ENCODE assay signal across 20 cellular contexts in genomic region chr7:31327071-31327470, GRCh38. TPM values are rescaled to one million over a fixed set of nuclear protein-coding genes. Genes with fewer than 3 reads are reported as not detected.
DNase-seq lines count a peak whose midpoint lies in the region; ATAC-seq, FAIRE-seq and TF ChIP-seq lines count a peak whose summit lies in the region.
"Had no signal": no experiment of that assay in that cellular context is flagged by ENCODE, and none has a peak within 500 bp of the region (broad histone marks: within the 10 kb centered on the region; RNA-seq: fewer than 3 reads in every experiment).

No MANE protein-coding gene starts in this region.

- no peak overlapping the region for H3K4me2 ChIP-seq in keratinocyte (ENCODE audit: control insufficient read depth, extremely low read depth, insufficient read depth, low read depth, low read length)

- no peaks in the 10 kb centered on the region for H3K27me3 ChIP-seq in HUES48 (ENCODE audit: control insufficient read depth, insufficient read depth, low read length)
- H3K27me3 ChIP-seq in keratinocyte (ENCODE audit: control insufficient read depth, extremely low read depth, insufficient read depth, low read length), result no peaks in the 10 kb centered on the region
- H3K27me3 ChIP-seq: colonic mucosa had no signal

- H3K4me1 ChIP-seq in HUES48 (ENCODE audit: control insufficient read depth, insufficient read depth, low read length) (peaks cover 3% of the 10 kb centered on the region; the same call in 1 of the 2 replicates), keratinocyte (ENCODE audit: control insufficient read depth, extremely low read depth, insufficient read depth, low read length) (no peaks in the 10 kb centered on the region)
- H3K4me1 ChIP-seq: colonic mucosa had no signal

- H4K20me1 ChIP-seq in keratinocyte (ENCODE audit: control insufficient read depth, extremely low read depth, insufficient read depth, low read length), result no peaks in the 10 kb centered on the region

- DNase-seq in Caki2 (ENCODE audit: low read depth) (peak; percentile 59), astrocyte of the cerebellum (ENCODE audit: low read depth) (peak; percentile 1), keratinocyte (ENCODE audit: low read depth, low spot score) (peak; percentile 9), DMS153 (lab: John Stamatoyannopoulos, UW) (no peak), putamen (ENCODE audit: low spot score) (no peak)
- DNase-seq: activated CD8-positive, alpha-beta memory T cell treated with anti-CD3 and anti-CD28 coated beads, Interleukin-2, amount 10 ng/mL, durations not matched to agents 7 days and 5 days; amygdala; CD8-positive, alpha-beta memory T cell; colonic mucosa; kidney; MV-4-11; NCI-H82; RPMI8226; substantia nigra; T-helper 1 cell had no signal

- ATAC-seq in GM21528 (IDR thresholded peaks at IDR 0.05; ENCODE audit: low FRiP score, unreplicated experiment) (no peak), GM19324 (IDR thresholded peaks at IDR 0.05; ENCODE audit: low FRiP score, unreplicated experiment) (no peak)
- ATAC-seq: activated CD8-positive, alpha-beta memory T cell treated with anti-CD3 and anti-CD28 coated beads, Interleukin-2, amount 10 ng/mL, durations not matched to agents 7 days and 5 days; HCT116 had no signal

- no peaks in the 10 kb centered on the region for H3K9me1 ChIP-seq in keratinocyte (ENCODE audit: control insufficient read depth, extremely low read depth, insufficient read depth, low read length)

- peak; percentile 74 for FAIRE-seq in keratinocyte (lab: Jason Lieb, UNC)
- FAIRE-seq: kidney had no signal

- H3K36me3 ChIP-seq in HUES48 (ENCODE audit: control insufficient read depth, insufficient read depth, low read length) (no peaks in the 10 kb centered on the region), keratinocyte (ENCODE audit: control insufficient read depth in 2 of 2, extremely low read depth in 1 of 2, insufficient read depth in 2 of 2, low read length in 2 of 2) (no peaks in the 10 kb centered on the region)
- H3K36me3 ChIP-seq: colonic mucosa had no signal

- in situ Hi-C loops in Caki2 (cut with HindIII; ENCODE audit: low pct_unique_long_range_greater_than_20kb, low sequenced_read_pairs), result no loop called here
- in situ Hi-C loops in astrocyte of the cerebellum (cut with HindIII; ENCODE audit: low sequenced_read_pairs), result no loop called here

- H3K9ac ChIP-seq in HUES48 (ENCODE audit: low read depth, low read length) (no peak overlapping the region), keratinocyte (ENCODE audit: control insufficient read depth, extremely low read depth, insufficient read depth, low read length) (no peak overlapping the region)

- H3K79me2 ChIP-seq in keratinocyte (ENCODE audit: control insufficient read depth, insufficient read depth, low read length), result no peaks in the 10 kb centered on the region

- H3K27ac ChIP-seq in HUES48 (ENCODE audit: low read depth, low read length) (peak overlapping the region; percentile 45), keratinocyte (ENCODE audit: control insufficient read depth, insufficient read depth, low read length) (no peak overlapping the region)
- H3K27ac ChIP-seq: colonic mucosa had no signal

- TF ChIP-seq CTCF in astrocyte of the cerebellum (IDR thresholded peaks at IDR 0.05; ENCODE audit: low read depth, low read length, missing control alignments) (no peak), keratinocyte (optimal IDR thresholded peaks at IDR 0.05 in 1 of 3, IDR thresholded peaks at IDR 0.05 in 1 of 3, conservative IDR thresholded peaks at IDR 0.05 in 1 of 3; ENCODE audit: extremely low read depth in 1 of 3, insufficient read depth in 2 of 3, low read length in 3 of 3) (no peak)

- H3K9me3 ChIP-seq in HUES48 (ENCODE audit: control insufficient read depth, insufficient read depth, low read length), result no peaks in the 10 kb centered on the region
- H3K9me3 ChIP-seq in keratinocyte (ENCODE audit: control insufficient read depth, low read depth, low read length), result no peaks in the 10 kb centered on the region
- H3K9me3 ChIP-seq: colonic mucosa had no signal

- H2AFZ ChIP-seq in keratinocyte (ENCODE audit: control insufficient read depth, low read length), result no peak overlapping the region

- dilution Hi-C loops in keratinocyte (cut with MboI; ENCODE audit: extremely low pct_ligation_motif_present, low sequenced_read_pairs), result no loop called here

- H3K4me3 ChIP-seq in HUES48 (ENCODE audit: low read depth, low read length) (no peak overlapping the region), astrocyte of the cerebellum (ENCODE audit: low read depth, low read length) (no peak overlapping the region), keratinocyte (ENCODE audit: control insufficient read depth in 2 of 3, extremely low read depth in 1 of 3, insufficient read depth in 2 of 3, low read depth in 1 of 3, low read length in 3 of 3) (no peak overlapping the region)
- H3K4me3 ChIP-seq: colonic mucosa had no signal

RNA-seq across cellular contexts. Expression of gene NEUROD6, which starts 13.5 kb away (rescaled TPM):
- total RNA-seq in Caki2 (2014; rRNA removed; shearing (Covaris generic); ENCODE audit: low replicate concordance), result not detected in 2 replicates
- polyA plus RNA-seq in keratinocyte, result not detected in 3 replicates
- not detected for polyA plus RNA-seq in keratinocyte (2011; ENCODE audit: low read depth)
- polyA plus RNA-seq in keratinocyte (2011; cell fraction: cytosol; rRNA removed), result not detected in 2 replicates
- not detected in 2 replicates for polyA plus RNA-seq in keratinocyte (2011; cell fraction: nucleus; rRNA removed)
- polyA plus RNA-seq in keratinocyte (2012; ENCODE audit: low replicate concordance), result not detected in 2 replicates
- polyA minus RNA-seq in keratinocyte, result not detected in 3 replicates
- polyA minus RNA-seq in keratinocyte (2011; cell fraction: cytosol; rRNA and poly(A)+ RNA removed), result not detected
- polyA minus RNA-seq in keratinocyte (2011; cell fraction: nucleus; rRNA and poly(A)+ RNA removed), result not detected in 2 replicates
- total RNA-seq: activated CD8-positive, alpha-beta memory T cell treated with anti-CD3 and anti-CD28 coated beads, Interleukin-2, amount 10 ng/mL, durations not matched to agents 7 days and 5 days; CD8-positive, alpha-beta memory T cell; colonic mucosa; epithelial cell of proximal tubule; kidney had no signal
- polyA plus RNA-seq: CD8-positive, alpha-beta memory T cell had no signal

Comparison
In these comparisons a context has a peak if more than half of its experiments do, and no peak if none do; other contexts are left out.
1. DNase-seq: peak in Caki2 (single experiment), astrocyte of the cerebellum (single experiment) and keratinocyte (single experiment); none in DMS153 (single experiment) and putamen (single experiment).